In genomic region chr15:78192826-78193594, GRCh38 we compare ENCODE assay signal across 21 cellular contexts. TPM values are rescaled to one million over a fixed set of nuclear protein-coding genes. Genes with fewer than 3 reads are reported as not detected.
DNase-seq lines count a peak whose midpoint lies in the region; ATAC-seq and TF ChIP-seq lines count a peak whose summit lies in the region.
"Had no signal": no experiment of that assay in that cellular context is flagged by ENCODE, and none has a peak within 500 bp of the region (broad histone marks: within the 10 kb centered on the region; RNA-seq: fewer than 3 reads in every experiment).

No MANE protein-coding gene starts in this region.

- peaks cover 0 to 4% (median 0%) of the 10 kb centered on the region in 7 donors for H3K9me3 Mint-ChIP-seq in CD14-positive monocyte
- peaks cover 0 to 9% of the 10 kb centered on the region in 2 donors for H3K9me3 Mint-ChIP-seq in stimulated activated naive CD8-positive, alpha-beta T cell treated with anti-CD3 and anti-CD28 coated beads, Interleukin-15, amount 100 ng/mL, for 72 hours

- intact Hi-C loops in CD14-positive monocyte (cut with micrococcal nuclease), result no loop called here

- DNase-seq in activated CD4-positive, CD25-positive, alpha-beta regulatory T cell treated with anti-CD3 and anti-CD28 coated beads, Interleukin-2, amount 50 U/mL, for 72 hours, result peak; percentile 25
- DNase-seq in activated CD4-positive, CD25-positive, alpha-beta regulatory T cell (lab: John Stamatoyannopoulos, UW), result no peak
- DNase-seq in CD14-positive monocyte (ENCODE audit: low spot score) (peak; percentile 43), left lobe of liver (ENCODE audit: low spot score) (peak; percentile 38), NCI-H2196 (lab: John Stamatoyannopoulos, UW; ENCODE audit: unreplicated experiment) (no peak)
- DNase-seq in stimulated activated CD8-positive, alpha-beta memory T cell treated with anti-CD3 and anti-CD28 coated beads, Interleukin-4, amount 100 ng/mL, for 48 hours, result peak; percentile 5
- no peak for DNase-seq in central memory CD4-positive, alpha-beta T cell
- DNase-seq in stimulated activated naive CD8-positive, alpha-beta T cell treated with anti-CD3 and anti-CD28 coated beads, Interleukin-15, amount 100 ng/mL, for 72 hours, result no peak
- DNase-seq: ACHN, DND-41, MG63, NCI-H1048, NCI-H1417 treated with DMSO at 0.1 percent for 48 hours, NCI-H187 treated with DMSO at 0.1 percent for 48 hours, NCI-H2107, NCI-H2227 treated with DMSO at 0.1 percent for 48 hours, NCI-H510A, NCI-H748 treated with DMSO at 0.1 percent for 48 hours had no signal

- TF ChIP-seq CTCF in CD14-positive monocyte (IDR thresholded peaks at IDR 0.05), result no peak

- H3K4me1 Mint-ChIP-seq in CD14-positive monocyte, result peaks cover 8% of the 10 kb centered on the region
- no peaks in the 10 kb centered on the region for H3K4me1 Mint-ChIP-seq in stimulated activated naive CD8-positive, alpha-beta T cell treated with anti-CD3 and anti-CD28 coated beads, Interleukin-15, amount 100 ng/mL, for 72 hours

- no peak for ATAC-seq in left lobe of liver
- no peak for ATAC-seq in stimulated activated naive CD8-positive, alpha-beta T cell treated with anti-CD3 and anti-CD28 coated beads, Interleukin-15, amount 100 ng/mL, for 72 hours
- ATAC-seq: CD8-positive, alpha-beta T cell; GM12878; K562 had no signal

- H3K36me3 Mint-ChIP-seq in CD14-positive monocyte, result no peaks in the 10 kb centered on the region
- H3K36me3 Mint-ChIP-seq: CD8-positive, alpha-beta T cell had no signal

- H3K4me3 Mint-ChIP-seq in CD14-positive monocyte, result no peak overlapping the region
- no peak overlapping the region for H3K4me3 Mint-ChIP-seq in stimulated activated naive CD8-positive, alpha-beta T cell treated with anti-CD3 and anti-CD28 coated beads, Interleukin-15, amount 100 ng/mL, for 72 hours
- H3K4me3 Mint-ChIP-seq: CD8-positive, alpha-beta T cell had no signal

- peaks cover 0 to 7% (median 0%) of the 10 kb centered on the region in 3 donors for H3K27me3 Mint-ChIP-seq in CD14-positive monocyte (ENCODE audit: low read depth in 3 of 3)
- no peaks in the 10 kb centered on the region for H3K27me3 Mint-ChIP-seq in stimulated activated naive CD8-positive, alpha-beta T cell treated with anti-CD3 and anti-CD28 coated beads, Interleukin-15, amount 100 ng/mL, for 72 hours

- H3K27ac Mint-ChIP-seq in CD14-positive monocyte, result no peak overlapping the region
- no peak overlapping the region for H3K27ac Mint-ChIP-seq in stimulated activated naive CD8-positive, alpha-beta T cell treated with anti-CD3 and anti-CD28 coated beads, Interleukin-15, amount 100 ng/mL, for 72 hours
- H3K27ac Mint-ChIP-seq: CD8-positive, alpha-beta T cell had no signal

RNA-seq across cellular contexts. Expression of gene ACSBG1, which starts 41.4 kb away (rescaled TPM):
- not detected for polyA plus RNA-seq in CD14-positive monocyte
- not detected for total RNA-seq in left lobe of liver

RNA-seq across cellular contexts. Expression of gene IDH3A, which starts 43.8 kb away (rescaled TPM):
- 10 to 100 TPM; 74.0 to 85.0 TPM for polyA plus RNA-seq in CD14-positive monocyte
- total RNA-seq in left lobe of liver, result 29.4 TPM

Comparison
In these comparisons a context has a peak if more than half of its experiments do, and no peak if none do; other contexts are left out.
1. DNase-seq: peak in activated CD4-positive, CD25-positive, alpha-beta regulatory T cell treated with anti-CD3 and anti-CD28 coated beads, Interleukin-2, amount 50 U/mL, for 72 hours (single experiment), CD14-positive monocyte (single experiment), left lobe of liver (single experiment) and stimulated activated CD8-positive, alpha-beta memory T cell treated with anti-CD3 and anti-CD28 coated beads, Interleukin-4, amount 100 ng/mL, for 48 hours (single experiment); none in activated CD4-positive, CD25-positive, alpha-beta regulatory T cell (0 of 4), NCI-H2196 (single experiment), central memory CD4-positive, alpha-beta T cell (single experiment) and stimulated activated naive CD8-positive, alpha-beta T cell treated with anti-CD3 and anti-CD28 coated beads, Interleukin-15, amount 100 ng/mL, for 72 hours (0 of 2).